Comparison of ENCODE assay signal across 19 cellular contexts in genomic region chr2:38592951-38593350, GRCh38. TPM values are rescaled to one million over a fixed set of nuclear protein-coding genes. Genes with fewer than 3 reads are reported as not detected.
DNase-seq lines count a peak whose midpoint lies in the region; ATAC-seq and TF ChIP-seq lines count a peak whose summit lies in the region.
"Had no signal": no experiment of that assay in that cellular context is flagged by ENCODE, and none has a peak within 500 bp of the region (broad histone marks: within the 10 kb centered on the region; RNA-seq: fewer than 3 reads in every experiment).

No MANE protein-coding gene starts in this region.

- H3K27me3 ChIP-seq in CD8-positive, alpha-beta T cell (ENCODE audit: insufficient read depth, low read length), result no peaks in the 10 kb centered on the region
- H3K27me3 ChIP-seq: vagina had no signal

- no peaks in the 10 kb centered on the region for H3K36me3 ChIP-seq in CD8-positive, alpha-beta T cell (ENCODE audit: insufficient read depth, low read length)
- H3K36me3 ChIP-seq: vagina had no signal

- no peaks in the 10 kb centered on the region for H3K9me3 ChIP-seq in CD8-positive, alpha-beta T cell (ENCODE audit: low read length)
- H3K9me3 ChIP-seq: vagina had no signal

- H3K27me3 Mint-ChIP-seq in CD8-positive, alpha-beta T cell (ENCODE audit: low read depth), result no peaks in the 10 kb centered on the region
- no peaks in the 10 kb centered on the region for H3K27me3 Mint-ChIP-seq in activated T-helper 1 cell treated with anti-CD3 and anti-CD28 coated beads, Interleukin-12 subunit alpha, Interleukin-12 subunit beta, Interleukin-2, Interleukin-4 antibody, amounts not matched to agents 30 ng/mL and 10 ng/mL and 1 ng/mL, durations not matched to agents 14 hours and 24 hours and 36 hours (ENCODE audit: insufficient read depth)
- H3K27me3 Mint-ChIP-seq: activated naive CD8-positive, alpha-beta T cell treated with anti-CD3 and anti-CD28 coated beads for 36 hours; stimulated activated naive CD8-positive, alpha-beta T cell treated with anti-CD3 and anti-CD28 coated beads, Interleukin-15, amount 100 ng/mL, for 72 hours had no signal

- peaks cover 31% of the 10 kb centered on the region for H3K4me1 Mint-ChIP-seq in CD8-positive, alpha-beta T cell (ENCODE audit: low read depth)
- H3K4me1 Mint-ChIP-seq in activated T-helper 1 cell treated with anti-CD3 and anti-CD28 coated beads, Interleukin-12 subunit alpha, Interleukin-12 subunit beta, Interleukin-2, Interleukin-4 antibody, amounts not matched to agents 30 ng/mL and 10 ng/mL and 1 ng/mL, durations not matched to agents 14 hours and 24 hours and 36 hours (ENCODE audit: low read depth), result peaks cover 67% of the 10 kb centered on the region

- no peak for DNase-seq in CD8-positive, alpha-beta T cell
- DNase-seq in HCEC 1CT (peak; percentile 83), iris pigment epithelial cell (ENCODE audit: low read depth) (peak; percentile 70), NCI-H226 (no peak), dermis blood vessel endothelial cell (no peak)
- DNase-seq in activated T-helper 1 cell treated with anti-CD3 and anti-CD28 coated beads, Interleukin-12 subunit alpha, Interleukin-12 subunit beta, Interleukin-2, Interleukin-4 antibody, amounts not matched to agents 30 ng/mL and 10 ng/mL and 1 ng/mL, durations not matched to agents 14 hours and 24 hours and 36 hours (ENCODE audit: low spot score), result no peak
- DNase-seq: activated CD8-positive, alpha-beta memory T cell treated with anti-CD3 and anti-CD28 coated beads for 24 hours; activated naive CD8-positive, alpha-beta T cell treated with anti-CD3 and anti-CD28 coated beads for 36 hours; KBM-7; mesendoderm; NCI-H1694; NCI-H524; stimulated activated naive CD8-positive, alpha-beta T cell treated with anti-CD3 and anti-CD28 coated beads, Interleukin-15, amount 100 ng/mL, for 72 hours had no signal

- ATAC-seq in CD8-positive, alpha-beta T cell, result no peak
- ATAC-seq in GM21390 (IDR thresholded peaks at IDR 0.05; ENCODE audit: unreplicated experiment) (no peak), GM18502 (IDR thresholded peaks at IDR 0.05; ENCODE audit: poor library complexity, unreplicated experiment) (no peak)
- ATAC-seq: stimulated activated naive CD8-positive, alpha-beta T cell treated with anti-CD3 and anti-CD28 coated beads, Interleukin-15, amount 100 ng/mL, for 72 hours had no signal

- intact Hi-C loops in CD8-positive, alpha-beta T cell (cut with DNase I, micrococcal nuclease), result no loop called here
- intact Hi-C loops in activated T-helper 1 cell treated with anti-CD3 and anti-CD28 coated beads, Interleukin-12 subunit alpha, Interleukin-12 subunit beta, Interleukin-2, Interleukin-4 antibody, amounts not matched to agents 30 ng/mL and 10 ng/mL and 1 ng/mL, durations not matched to agents 14 hours and 24 hours and 36 hours (cut with micrococcal nuclease), result loop anchor here (1.0 kb wide), 1 partner anchor 7 kb away; no protein-coding TSS in a partner anchor

- CTCF ChIA-PET in CD8-positive, alpha-beta T cell (lab: Charles Lee), result no interaction called here

- H3K4me1 ChIP-seq in CD8-positive, alpha-beta T cell (ENCODE audit: insufficient read depth, low read length), result no peaks in the 10 kb centered on the region

- H3K36me3 Mint-ChIP-seq in CD8-positive, alpha-beta T cell, result peaks cover 11% of the 10 kb centered on the region
- peaks cover 42% of the 10 kb centered on the region for H3K36me3 Mint-ChIP-seq in activated T-helper 1 cell treated with anti-CD3 and anti-CD28 coated beads, Interleukin-12 subunit alpha, Interleukin-12 subunit beta, Interleukin-2, Interleukin-4 antibody, amounts not matched to agents 30 ng/mL and 10 ng/mL and 1 ng/mL, durations not matched to agents 14 hours and 24 hours and 36 hours (ENCODE audit: low read depth)

- H3K9me3 Mint-ChIP-seq in CD8-positive, alpha-beta T cell, result no peaks in the 10 kb centered on the region
- H3K9me3 Mint-ChIP-seq in activated T-helper 1 cell treated with anti-CD3 and anti-CD28 coated beads, Interleukin-12 subunit alpha, Interleukin-12 subunit beta, Interleukin-2, Interleukin-4 antibody, amounts not matched to agents 30 ng/mL and 10 ng/mL and 1 ng/mL, durations not matched to agents 14 hours and 24 hours and 36 hours, result peaks cover under 1% of the 10 kb centered on the region
- H3K9me3 Mint-ChIP-seq: activated naive CD8-positive, alpha-beta T cell treated with anti-CD3 and anti-CD28 coated beads for 36 hours; T-helper 2 cell treated with Interferon-gamma antibody and Interleukin-4, amounts not matched to agents 5 μg/mL and 100 μg/mL, for 36 hours had no signal

- no peak overlapping the region for H3K27ac ChIP-seq in CD8-positive, alpha-beta T cell (ENCODE audit: low read depth, low read length)
- H3K27ac ChIP-seq: C4-2B, vagina had no signal

- no peak overlapping the region for H3K4me3 Mint-ChIP-seq in CD8-positive, alpha-beta T cell
- no peak overlapping the region for H3K4me3 Mint-ChIP-seq in activated T-helper 1 cell treated with anti-CD3 and anti-CD28 coated beads, Interleukin-12 subunit alpha, Interleukin-12 subunit beta, Interleukin-2, Interleukin-4 antibody, amounts not matched to agents 30 ng/mL and 10 ng/mL and 1 ng/mL, durations not matched to agents 14 hours and 24 hours and 36 hours
- H3K4me3 Mint-ChIP-seq: activated naive CD8-positive, alpha-beta T cell treated with anti-CD3 and anti-CD28 coated beads for 36 hours; stimulated activated naive CD8-positive, alpha-beta T cell treated with anti-CD3 and anti-CD28 coated beads, Interleukin-15, amount 100 ng/mL, for 72 hours; T-helper 2 cell treated with Interferon-gamma antibody and Interleukin-4, amounts not matched to agents 5 μg/mL and 100 μg/mL, for 36 hours had no signal

- H3K27ac Mint-ChIP-seq in CD8-positive, alpha-beta T cell, result peak overlapping the region; percentile 1
- peak overlapping the region; percentile 34 for H3K27ac Mint-ChIP-seq in activated T-helper 1 cell treated with anti-CD3 and anti-CD28 coated beads, Interleukin-12 subunit alpha, Interleukin-12 subunit beta, Interleukin-2, Interleukin-4 antibody, amounts not matched to agents 30 ng/mL and 10 ng/mL and 1 ng/mL, durations not matched to agents 14 hours and 24 hours and 36 hours
- H3K27ac Mint-ChIP-seq: activated naive CD8-positive, alpha-beta T cell treated with anti-CD3 and anti-CD28 coated beads for 36 hours; stimulated activated naive CD8-positive, alpha-beta T cell treated with anti-CD3 and anti-CD28 coated beads, Interleukin-15, amount 100 ng/mL, for 72 hours; T-helper 2 cell treated with Interferon-gamma antibody and Interleukin-4, amounts not matched to agents 5 μg/mL and 100 μg/mL, for 36 hours had no signal

- POLR2A ChIA-PET in CD8-positive, alpha-beta T cell (lab: Charles Lee), result no interaction called here

- H3K4me3 ChIP-seq in CD8-positive, alpha-beta T cell (ENCODE audit: low read depth, low read length), result no peak overlapping the region
- H3K4me3 ChIP-seq: skin epidermis, vagina had no signal

- no peak for TF ChIP-seq CTCF in CD8-positive, alpha-beta T cell (IDR thresholded peaks at IDR 0.05)

RNA-seq across cellular contexts. Expression of gene HNRNPLL, which starts 9.8 kb away (rescaled TPM):
- total RNA-seq in CD8-positive, alpha-beta T cell, result 10 to 100 TPM; 35.0 to 37.6 TPM
- total RNA-seq in activated T-helper 1 cell treated with anti-CD3 and anti-CD28 coated beads, Interleukin-12 subunit alpha, Interleukin-12 subunit beta, Interleukin-2, Interleukin-4 antibody, amounts not matched to agents 30 ng/mL and 10 ng/mL and 1 ng/mL, durations not matched to agents 14 hours and 24 hours and 36 hours, result 85.8 and 91.5 TPM in 2 replicates
- 51.1 and 52.8 TPM in 2 replicates for total RNA-seq in dermis blood vessel endothelial cell

Comparison
In these comparisons a context has a peak if more than half of its experiments do, and no peak if none do; other contexts are left out.
1. DNase-seq: peak in HCEC 1CT (single experiment) and iris pigment epithelial cell (single experiment); none in CD8-positive, alpha-beta T cell (0 of 7), activated T-helper 1 cell treated with anti-CD3 and anti-CD28 coated beads, Interleukin-12 subunit alpha, Interleukin-12 subunit beta, Interleukin-2, Interleukin-4 antibody, amounts not matched to agents 30 ng/mL and 10 ng/mL and 1 ng/mL, durations not matched to agents 14 hours and 24 hours and 36 hours (single experiment), NCI-H226 (single experiment) and dermis blood vessel endothelial cell (single experiment).